21 cellular contexts compared by ENCODE assay signal in genomic region chr1:73803380-73803779, GRCh38.
"Had no signal": no experiment of that assay in that cellular context is flagged by ENCODE, and none has a peak within 500 bp of the region (broad histone marks: within the 10 kb centered on the region; RNA-seq: fewer than 3 reads in every experiment).

No MANE protein-coding gene starts in this region.

- DNase-seq: activated CD4-positive, alpha-beta T cell treated with anti-CD3 and anti-CD28 coated beads, Interleukin-2, amount 10 ng/mL, durations not matched to agents 7 days and 5 days; activated CD4-positive, CD25-positive, alpha-beta regulatory T cell treated with anti-CD3 and anti-CD28 coated beads, Interleukin-2, amount 50 U/mL, for 72 hours; activated CD8-positive, alpha-beta T cell treated with anti-CD3 and anti-CD28 coated beads, Interleukin-2, amount 10 ng/mL, durations not matched to agents 7 days and 5 days; activated naive CD4-positive, alpha-beta T cell; cortex of kidney; endodermal cell; heart left ventricle; ovary; right cardiac atrium; stimulated activated CD4-positive, alpha-beta T cell treated with anti-CD3 and anti-CD28 coated beads, Interleukin-12 subunit alpha, Interleukin-12 subunit beta, amount 100 ng/mL, for 4 hours; stimulated activated CD4-positive, alpha-beta T cell treated with anti-CD3 and anti-CD28 coated beads, Interleukin-1b, Interleukin-23, amount 100 ng/mL, for 48 hours; substantia nigra; T-cell; thyroid gland; WERI-Rb-1 had no signal

- H3K27me3 ChIP-seq: heart left ventricle, neutrophil, ovary, thyroid gland had no signal

- ATAC-seq: activated CD8-positive, alpha-beta T cell treated with anti-CD3 and anti-CD28 coated beads, Interleukin-2, amount 10 ng/mL, durations not matched to agents 7 days and 5 days; activated T-helper 17 cell treated with anti-CD3 and anti-CD28 coated beads, Interleukin-2, amount 50 U/mL, for 72 hours; heart left ventricle; right cardiac atrium; T-cell had no signal

- H3K4me1 ChIP-seq: heart left ventricle had no signal

- H3K9me3 ChIP-seq: heart left ventricle, neutrophil, ovary, thyroid gland had no signal

- H3K4me3 ChIP-seq: heart left ventricle, ovary, thyroid gland had no signal

- FAIRE-seq: astrocyte, keratinocyte, TTC549 had no signal

- H3K27ac ChIP-seq: epithelial cell of prostate, heart left ventricle, neutrophil, ovary, thyroid gland, WERI-Rb-1 had no signal

- H3K36me3 ChIP-seq: heart left ventricle, neutrophil, ovary, thyroid gland, WERI-Rb-1 had no signal
